In genomic region chr9:128115187-128116103, GRCh38 we compare ENCODE assay signal across 9 cellular contexts. TPM values are rescaled to one million over a fixed set of nuclear protein-coding genes. Genes with fewer than 3 reads are reported as not detected.
DNase-seq lines count a peak whose midpoint lies in the region; ATAC-seq and TF ChIP-seq lines count a peak whose summit lies in the region.
"Had no signal": no experiment of that assay in that cellular context is flagged by ENCODE, and none has a peak within 500 bp of the region (broad histone marks: within the 10 kb centered on the region; RNA-seq: fewer than 3 reads in every experiment).

No MANE protein-coding gene starts in this region.

- no CpG with 5 or more reads among the region's 26 CpGs for WGBS in neuronal stem cell (ENCODE audit: extremely low coverage in 2 of 2, insufficient read length in 2 of 2, insufficient replicate concordance in 1 of 2), 2 donors

- no peak overlapping the region for H2BK120ac ChIP-seq in neuronal stem cell (ENCODE audit: low read depth, low read length)

- ATAC-seq in HG02759 (IDR thresholded peaks at IDR 0.05; ENCODE audit: unreplicated experiment) (no peak), GM21529 (IDR thresholded peaks at IDR 0.05; ENCODE audit: unreplicated experiment) (no peak)

- H3K79me1 ChIP-seq in neuronal stem cell (ENCODE audit: low read depth, low read length), result no peaks in the 10 kb centered on the region

- peak overlapping the region; percentile 74 for H3K27ac Mint-ChIP-seq in dendritic cell treated with granulocyte-macrophage colony-stimulating factor and Interleukin-4, amounts not matched to agents 40 ng/mL and 50 ng/mL, for 4 days

- no peak overlapping the region for H2BK12ac ChIP-seq in neuronal stem cell (ENCODE audit: low read length)

- H3K4me3 ChIP-seq in neuronal stem cell (ENCODE audit: low read length in 2 of 2) (no peak overlapping the region), ascending aorta (no peak overlapping the region)

- H3K23ac ChIP-seq in neuronal stem cell (ENCODE audit: low read depth, low read length, poor library complexity), result peak overlapping the region; percentile 59

- no peak overlapping the region for H3K4ac ChIP-seq in neuronal stem cell (ENCODE audit: low read length)

- no peak overlapping the region for H3K4me2 ChIP-seq in neuronal stem cell (ENCODE audit: insufficient read depth, low read length, poor library complexity, severe bottlenecking)

- peaks cover 6% of the 10 kb centered on the region for H3K27me3 Mint-ChIP-seq in dendritic cell treated with granulocyte-macrophage colony-stimulating factor and Interleukin-4, amounts not matched to agents 40 ng/mL and 50 ng/mL, for 4 days

- no peak overlapping the region for H2BK15ac ChIP-seq in neuronal stem cell (ENCODE audit: low read length)

- H3K36me3 ChIP-seq in neuronal stem cell (replicated peaks in 1 of 2; ENCODE audit: control insufficient read depth in 2 of 2, insufficient read depth in 2 of 2, low read length in 2 of 2) (peaks cover 4 to 7% of the 10 kb centered on the region in 2 donors), ascending aorta (peaks cover 7 to 8% of the 10 kb centered on the region in 2 donors)

- no peaks in the 10 kb centered on the region for H3K9me3 Mint-ChIP-seq in dendritic cell treated with granulocyte-macrophage colony-stimulating factor and Interleukin-4, amounts not matched to agents 40 ng/mL and 50 ng/mL, for 4 days

- H3K18ac ChIP-seq in neuronal stem cell (ENCODE audit: low read length), result no peak overlapping the region

- H4K8ac ChIP-seq in neuronal stem cell (ENCODE audit: low read depth, low read length), result no peak overlapping the region

- no peak overlapping the region for H2BK5ac ChIP-seq in neuronal stem cell (ENCODE audit: low read length)

- no peaks in the 10 kb centered on the region for H3K27me3 ChIP-seq in neuronal stem cell (ENCODE audit: control insufficient read depth in 3 of 3, insufficient read depth in 3 of 3, low read depth in 1 of 3, low read length in 3 of 3)
- no peaks in the 10 kb centered on the region for H3K27me3 ChIP-seq in ascending aorta

- no peak overlapping the region for H3K4me3 Mint-ChIP-seq in dendritic cell treated with granulocyte-macrophage colony-stimulating factor and Interleukin-4, amounts not matched to agents 40 ng/mL and 50 ng/mL, for 4 days

- H3K4me1 ChIP-seq in neuronal stem cell (ENCODE audit: control insufficient read depth in 2 of 2, insufficient read depth in 1 of 2, low read depth in 1 of 2, low read length in 2 of 2), result peaks cover 4 to 7% of the 10 kb centered on the region in 2 donors
- peaks cover 0 to 4% of the 10 kb centered on the region in 2 donors for H3K4me1 ChIP-seq in ascending aorta

- H3K9me3 ChIP-seq in neuronal stem cell (replicated peaks in 1 of 2; ENCODE audit: control insufficient read depth in 2 of 2, insufficient read depth in 1 of 2, low read depth in 1 of 2, low read length in 2 of 2), result no peaks in the 10 kb centered on the region
- H3K9me3 ChIP-seq in ascending aorta, result no peaks in the 10 kb centered on the region

- H3K9ac ChIP-seq in neuronal stem cell (ENCODE audit: low read depth, low read length, poor library complexity), result no peak overlapping the region

- peak overlapping the region; percentile 7 for H2AK5ac ChIP-seq in neuronal stem cell (ENCODE audit: low read depth, low read length)

- H3K36me3 Mint-ChIP-seq in dendritic cell treated with granulocyte-macrophage colony-stimulating factor and Interleukin-4, amounts not matched to agents 40 ng/mL and 50 ng/mL, for 4 days (ENCODE audit: low read depth), result peaks cover 49% of the 10 kb centered on the region

- DNase-seq in DMS53 (lab: John Stamatoyannopoulos, UW) (peak; percentile 99), HT-29 (ENCODE audit: low spot score) (peak; percentile 96), neuronal stem cell (ENCODE audit: low spot score) (no peak), AG08396 (ENCODE audit: low spot score) (no peak), ascending aorta (ENCODE audit: low spot score in 2 of 2) (no peak)
- DNase-seq: cerebellar nuclear complex had no signal

- H3K27ac ChIP-seq in neuronal stem cell (replicated peaks; ENCODE audit: low read length), result no peak overlapping the region
- H3K27ac ChIP-seq in ascending aorta, result no peak overlapping the region

- intact Hi-C loops in dendritic cell treated with granulocyte-macrophage colony-stimulating factor and Interleukin-4, amounts not matched to agents 40 ng/mL and 50 ng/mL, for 4 days (cut with micrococcal nuclease), result loop anchor here (2.0 kb wide), 1 partner anchor 173 kb away; no protein-coding TSS in a partner anchor
- intact Hi-C loops in ascending aorta (cut with DNase I), result loop anchor here (2.0 to 5.0 kb wide), 2 partner anchors 78 to 171 kb away; no protein-coding TSS in a partner anchor

- no peak overlapping the region for H3K14ac ChIP-seq in neuronal stem cell (ENCODE audit: low read length)

- H2AFZ ChIP-seq in neuronal stem cell (ENCODE audit: low read length), result no peak overlapping the region

- H3K4me1 Mint-ChIP-seq in dendritic cell treated with granulocyte-macrophage colony-stimulating factor and Interleukin-4, amounts not matched to agents 40 ng/mL and 50 ng/mL, for 4 days (ENCODE audit: low read depth), result peaks cover 40% of the 10 kb centered on the region

- no peak for TF ChIP-seq CTCF in ascending aorta (IDR thresholded peaks at IDR 0.05)

- H4K91ac ChIP-seq in neuronal stem cell (ENCODE audit: low read depth, low read length, poor library complexity), result no peak overlapping the region

RNA-seq across cellular contexts. Expression of gene PTGES2, which starts 12.1 kb away (rescaled TPM):
- total RNA-seq in HT-29 (2014; rRNA removed; shearing (Covaris generic)), result 365 and 392 TPM in 2 replicates
- polyA plus RNA-seq in neuronal stem cell (2013, experiment 1 of 2), result 19.0 TPM
- polyA plus RNA-seq in neuronal stem cell (2013, experiment 2 of 2), result 21.6 TPM
- 97.2 TPM for total RNA-seq in ascending aorta

RNA-seq across cellular contexts. Expression of gene LCN2, which starts 33.8 kb away (rescaled TPM):
- 221 and 241 TPM in 2 replicates for total RNA-seq in HT-29 (2014; rRNA removed; shearing (Covaris generic))
- 0.08 TPM for polyA plus RNA-seq in neuronal stem cell (2013, experiment 1 of 2)
- polyA plus RNA-seq in neuronal stem cell (2013, experiment 2 of 2), result 0.10 TPM
- not detected for total RNA-seq in ascending aorta

RNA-seq across cellular contexts. Expression of gene BBLN, which starts 44.6 kb away (rescaled TPM):
- 439 and 565 TPM in 2 replicates for total RNA-seq in HT-29 (2014; rRNA removed; shearing (Covaris generic))
- 95.6 TPM for polyA plus RNA-seq in neuronal stem cell (2013, experiment 1 of 2)
- polyA plus RNA-seq in neuronal stem cell (2013, experiment 2 of 2), result 101 TPM
- total RNA-seq in ascending aorta, result 389 TPM

RNA-seq across cellular contexts. Expression of gene SLC25A25, which starts 47.4 kb away (rescaled TPM):
- 88.1 and 94.8 TPM in 2 replicates for total RNA-seq in HT-29 (2014; rRNA removed; shearing (Covaris generic))
- 7.8 TPM for polyA plus RNA-seq in neuronal stem cell (2013, experiment 1 of 2)
- polyA plus RNA-seq in neuronal stem cell (2013, experiment 2 of 2), result 7.4 TPM
- total RNA-seq in ascending aorta, result 27.4 TPM

RNA-seq across cellular contexts. Expression of gene NAIF1, which starts 48.3 kb away (rescaled TPM):
- total RNA-seq in HT-29 (2014; rRNA removed; shearing (Covaris generic)), result 17.3 and 17.9 TPM in 2 replicates
- 6.9 TPM for polyA plus RNA-seq in neuronal stem cell (2013, experiment 1 of 2)
- 7.8 TPM for polyA plus RNA-seq in neuronal stem cell (2013, experiment 2 of 2)
- 48.2 TPM for total RNA-seq in ascending aorta

Comparison
In these comparisons a context has a peak if more than half of its experiments do, and no peak if none do; other contexts are left out.
1. DNase-seq: peak in DMS53 (single experiment) and HT-29 (single experiment); none in neuronal stem cell (single experiment), AG08396 (single experiment) and ascending aorta (0 of 2).
2. RNA of gene LCN2, which starts 33.8 kb away (total RNA-seq): 221 to 241 TPM in HT-29; not detected in ascending aorta (single experiment); every median in the first group is over 100 times any median in the second.